In genomic region chr13:62556973-62557372, GRCh38 we compare ENCODE assay signal across 13 cellular contexts.
DNase-seq lines count a peak whose midpoint lies in the region; ATAC-seq and TF ChIP-seq lines count a peak whose summit lies in the region.
"Had no signal": no experiment of that assay in that cellular context is flagged by ENCODE, and none has a peak within 500 bp of the region (broad histone marks: within the 10 kb centered on the region; RNA-seq: fewer than 3 reads in every experiment).

No MANE protein-coding gene starts in this region.

- no peaks in the 10 kb centered on the region for H3K9me3 ChIP-seq in RWPE2 (ENCODE audit: severe bottlenecking)
- no peaks in the 10 kb centered on the region for H3K9me3 ChIP-seq in gastroesophageal sphincter
- H3K9me3 ChIP-seq: BLaER1 treated with 17β-estradiol and CSF1 and Interleukin-3, amounts not matched to agents 10 nM and 100 nM had no signal

- TF ChIP-seq CTCF in GM06990 (IDR thresholded peaks at IDR 0.05; ENCODE audit: insufficient read depth, low read length, poor library complexity, severe bottlenecking), result no peak
- TF ChIP-seq CTCF in RWPE2 (IDR thresholded peaks at IDR 0.05; ENCODE audit: poor library complexity, severe bottlenecking), result no peak
- no peak for TF ChIP-seq CTCF in gastroesophageal sphincter (IDR thresholded peaks at IDR 0.05)

- H3K36me3 ChIP-seq in GM06990 (ENCODE audit: control insufficient read depth, insufficient read depth, low read length) (no peaks in the 10 kb centered on the region), RWPE2 (ENCODE audit: low read depth) (no peaks in the 10 kb centered on the region), gastroesophageal sphincter (no peaks in the 10 kb centered on the region)
- H3K36me3 ChIP-seq: BLaER1 treated with 17β-estradiol and CSF1 and Interleukin-3, amounts not matched to agents 10 nM and 100 nM had no signal

- no peak overlapping the region for H3K4me3 ChIP-seq in GM06990 (replicated peaks; ENCODE audit: low read depth, low read length)
- H3K4me3 ChIP-seq in RWPE2 (ENCODE audit: severe bottlenecking), result no peak overlapping the region
- no peak overlapping the region for H3K4me3 ChIP-seq in gastroesophageal sphincter
- H3K4me3 ChIP-seq: BLaER1 treated with 17β-estradiol and CSF1 and Interleukin-3, amounts not matched to agents 10 nM and 100 nM; GM23338; K562 had no signal

- TF ChIP-seq POLR2A in gastroesophageal sphincter (IDR thresholded peaks at IDR 0.05), result no peak

- ATAC-seq in RWPE2 (ENCODE audit: low read depth), result peak; percentile 51; the same call in 1 of the 3 replicates
- no peak for ATAC-seq in gastroesophageal sphincter
- ATAC-seq: GM23338, K562 had no signal

- no peak for TF ChIP-seq EP300 in gastroesophageal sphincter (IDR thresholded peaks at IDR 0.05)

- H3K4me1 ChIP-seq in RWPE2 (ENCODE audit: insufficient read depth, poor library complexity, severe bottlenecking), result no peaks in the 10 kb centered on the region
- H3K4me1 ChIP-seq in gastroesophageal sphincter, result no peaks in the 10 kb centered on the region
- H3K4me1 ChIP-seq: BLaER1 treated with 17β-estradiol and CSF1 and Interleukin-3, amounts not matched to agents 10 nM and 100 nM had no signal

- H3K27me3 ChIP-seq in GM06990 (replicated peaks; ENCODE audit: control insufficient read depth, insufficient read depth, low read length), result no peaks in the 10 kb centered on the region
- H3K27me3 ChIP-seq in RWPE2 (ENCODE audit: insufficient read depth, poor library complexity, severe bottlenecking), result no peaks in the 10 kb centered on the region
- H3K27me3 ChIP-seq in gastroesophageal sphincter, result no peaks in the 10 kb centered on the region
- H3K27me3 ChIP-seq: BLaER1 treated with 17β-estradiol and CSF1 and Interleukin-3, amounts not matched to agents 10 nM and 100 nM had no signal

- H3K27ac ChIP-seq in RWPE2 (ENCODE audit: poor library complexity, severe bottlenecking) (no peak overlapping the region), gastroesophageal sphincter (no peak overlapping the region)
- H3K27ac ChIP-seq: BLaER1 treated with 17β-estradiol and CSF1 and Interleukin-3, amounts not matched to agents 10 nM and 100 nM had no signal

- 57 to 63% methylated on average over 1 of the region's 1 CpG for WGBS in gastroesophageal sphincter (ENCODE audit: low coverage in 1 of 2), 2 donors

- peak; percentile 1 for DNase-seq in GM06990 (ENCODE audit: extremely low read depth, insufficient read length)
- DNase-seq in HT1080 (ENCODE audit: low read depth), result peak; percentile 7
- no peak for DNase-seq in RWPE2 (ENCODE audit: low spot score)
- DNase-seq in renal cortical epithelial cell (ENCODE audit: low read depth), result peak; percentile 7
- no peak for DNase-seq in activated effector memory CD4-positive, alpha-beta T cell treated with anti-CD3 and anti-CD28 coated beads, Interleukin-2, amount 50 U/mL, for 16 hours
- DNase-seq in ureter (ENCODE audit: low spot score), result no peak
- DNase-seq: ACHN; CD4-positive, CD25-positive, alpha-beta regulatory T cell; H7 had no signal

Comparison
In these comparisons a context has a peak if more than half of its experiments do, and no peak if none do; other contexts are left out.
1. DNase-seq: peak in GM06990 (single experiment), HT1080 (single experiment) and renal cortical epithelial cell (single experiment); none in RWPE2 (single experiment), activated effector memory CD4-positive, alpha-beta T cell treated with anti-CD3 and anti-CD28 coated beads, Interleukin-2, amount 50 U/mL, for 16 hours (single experiment) and ureter (single experiment).